18 cellular contexts compared by ENCODE assay signal in the genomic region with DNA sequence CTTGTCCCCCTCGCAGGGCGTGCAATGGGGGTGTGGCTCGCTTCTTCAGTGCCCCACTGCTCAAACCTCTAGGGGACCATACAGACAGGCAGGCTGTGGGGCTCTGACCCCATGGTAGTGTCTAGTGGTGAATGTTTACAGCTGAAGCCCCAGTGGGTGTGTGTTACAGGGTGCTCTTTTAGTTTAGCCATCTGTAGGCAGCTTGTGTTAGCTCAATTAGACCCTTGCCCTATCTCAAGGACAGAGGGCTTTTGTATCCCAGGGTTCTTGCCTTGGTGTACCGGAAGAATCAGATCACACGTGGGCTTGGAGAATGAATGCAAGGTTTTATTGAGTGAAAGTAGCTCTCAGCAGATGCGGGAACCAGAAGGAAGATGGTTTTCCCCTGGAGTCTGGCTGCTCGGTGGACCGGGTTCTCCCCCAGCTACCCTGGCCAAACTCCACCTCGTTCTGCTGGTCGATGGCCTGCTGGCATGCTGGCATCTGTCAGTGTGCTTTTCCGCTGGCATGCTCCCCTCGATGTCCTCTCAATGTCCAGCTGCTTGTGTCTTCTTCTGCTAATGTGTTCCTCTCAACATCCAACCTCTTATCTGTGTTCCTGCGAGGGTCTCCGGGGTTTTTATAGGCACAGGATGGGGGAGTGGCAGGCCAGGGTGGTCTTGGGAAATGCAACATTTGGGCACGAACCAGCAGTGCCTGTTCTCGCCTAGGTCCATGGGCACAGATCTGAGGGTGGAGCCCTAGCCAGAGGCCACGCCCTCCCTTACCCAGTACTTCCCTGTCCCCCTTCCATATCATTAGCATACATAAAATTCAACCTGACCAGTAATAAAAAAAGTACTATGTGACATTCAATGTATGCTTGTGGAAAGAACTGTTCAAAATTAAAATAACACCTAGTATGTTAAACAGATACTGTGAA. TPM values are rescaled to one million over a fixed set of nuclear protein-coding genes. Genes with fewer than 3 reads are reported as not detected.
DNase-seq lines count a peak whose midpoint lies in the region; ATAC-seq and TF ChIP-seq lines count a peak whose summit lies in the region.
"Had no signal": no experiment of that assay in that cellular context is flagged by ENCODE, and none has a peak within 500 bp of the region (broad histone marks: within the 10 kb centered on the region; RNA-seq: fewer than 3 reads in every experiment).

No MANE protein-coding gene starts in this region.

- no peak for TF ChIP-seq CTCF in PC-3 (conservative IDR thresholded peaks at IDR 0.05; ENCODE audit: low read depth, low read length)

- no peak overlapping the region for H3K27ac ChIP-seq in PC-3 (ENCODE audit: low read length)
- H3K27ac ChIP-seq: A549, SK-N-MC had no signal

- no peaks in the 10 kb centered on the region for H3K9me3 ChIP-seq in PC-3 (ENCODE audit: low read length)
- H3K9me3 ChIP-seq: A549 had no signal

- no peak for TF ChIP-seq POLR2A in erythroblast (IDR thresholded peaks at IDR 0.05; ENCODE audit: low read length)

- H3K9ac ChIP-seq in PC-3 (ENCODE audit: low read length), result no peak overlapping the region

- H3K79me2 ChIP-seq in PC-3 (ENCODE audit: low read length), result peaks cover 8% of the 10 kb centered on the region

- DNase-seq in activated naive CD8-positive, alpha-beta T cell treated with anti-CD3 and anti-CD28 coated beads, Interleukin-2, amount 50 U/mL, for 24 hours, result no peak
- DNase-seq in PC-3, result no peak
- peak; percentile 85 for DNase-seq in left lobe of liver (ENCODE audit: low spot score)
- peak; percentile 44 for DNase-seq in posterior vena cava (ENCODE audit: low spot score)
- DNase-seq in erythroblast (lab: John Stamatoyannopoulos, UW), result no peak
- DNase-seq in NCI-H1417 treated with DMSO at 0.1 percent for 48 hours (lab: John Stamatoyannopoulos, UW), result no peak
- DNase-seq: Calu3, DMS79, HCEC 1CT, IMR-90, NCI-H2029 treated with DMSO at 0.1 percent for 48 hours, NCI-H510A treated with DMSO at 0.1 percent for 48 hours had no signal

- H3K4me1 Mint-ChIP-seq in activated naive CD8-positive, alpha-beta T cell (ENCODE audit: low read depth), result peaks cover 9% of the 10 kb centered on the region
- peaks cover 13% of the 10 kb centered on the region for H3K4me1 Mint-ChIP-seq in activated naive CD8-positive, alpha-beta T cell treated with anti-CD3 and anti-CD28 coated beads, Interleukin-2, amount 50 U/mL, for 24 hours

- H3K36me3 Mint-ChIP-seq in activated naive CD8-positive, alpha-beta T cell, result peaks cover 4% of the 10 kb centered on the region
- H3K36me3 Mint-ChIP-seq in activated naive CD8-positive, alpha-beta T cell treated with anti-CD3 and anti-CD28 coated beads, Interleukin-2, amount 50 U/mL, for 24 hours (ENCODE audit: low read depth), result peaks cover 22% of the 10 kb centered on the region

- H3K27me3 ChIP-seq in PC-3 (ENCODE audit: low read length), result no peaks in the 10 kb centered on the region

- no peaks in the 10 kb centered on the region for H4K20me1 ChIP-seq in PC-3 (ENCODE audit: low read length)

- POLR2A ChIA-PET in PC-3 (lab: Charles Lee; ENCODE audit: unreplicated experiment), result no interaction called here

- CTCF ChIA-PET in PC-3 (lab: Charles Lee), result no interaction called here

- no peaks in the 10 kb centered on the region for H3K27me3 Mint-ChIP-seq in activated naive CD8-positive, alpha-beta T cell
- H3K27me3 Mint-ChIP-seq in activated naive CD8-positive, alpha-beta T cell treated with anti-CD3 and anti-CD28 coated beads, Interleukin-2, amount 50 U/mL, for 24 hours, result no peaks in the 10 kb centered on the region

- no TSS peak for BruUV-seq in PC-3 (replicated peaks; lab: Mats Ljungman, UMichigan)

- H3F3A ChIP-seq in PC-3 (ENCODE audit: low read length, unreplicated experiment), result peaks cover 8% of the 10 kb centered on the region

- peaks cover 4% of the 10 kb centered on the region for H3K4me1 ChIP-seq in PC-3 (ENCODE audit: insufficient read depth, low read length)

- no peak overlapping the region for H3K4me2 ChIP-seq in PC-3 (ENCODE audit: low read length)
- H3K4me2 ChIP-seq: A549 had no signal

- no peaks in the 10 kb centered on the region for H3K9me3 Mint-ChIP-seq in activated naive CD8-positive, alpha-beta T cell (ENCODE audit: low read depth)
- H3K9me3 Mint-ChIP-seq in activated naive CD8-positive, alpha-beta T cell treated with anti-CD3 and anti-CD28 coated beads, Interleukin-2, amount 50 U/mL, for 24 hours, result no peaks in the 10 kb centered on the region
- H3K9me3 Mint-ChIP-seq: CD14-positive monocyte had no signal

- no peak overlapping the region for H3K4me3 ChIP-seq in PC-3 (ENCODE audit: low read length)
- H3K4me3 ChIP-seq: A549, SK-N-MC had no signal

- peak overlapping the region; percentile 28 for H3K27ac Mint-ChIP-seq in activated naive CD8-positive, alpha-beta T cell
- H3K27ac Mint-ChIP-seq in activated naive CD8-positive, alpha-beta T cell treated with anti-CD3 and anti-CD28 coated beads, Interleukin-2, amount 50 U/mL, for 24 hours, result no peak overlapping the region

- no peak overlapping the region for H3K4me3 Mint-ChIP-seq in activated naive CD8-positive, alpha-beta T cell
- H3K4me3 Mint-ChIP-seq in activated naive CD8-positive, alpha-beta T cell treated with anti-CD3 and anti-CD28 coated beads, Interleukin-2, amount 50 U/mL, for 24 hours, result no peak overlapping the region
- H3K4me3 Mint-ChIP-seq: CD14-positive monocyte had no signal

- H3K9me2 ChIP-seq in PC-3 (replicated peaks; ENCODE audit: low read length), result no peaks in the 10 kb centered on the region

- ATAC-seq in activated naive CD8-positive, alpha-beta T cell treated with anti-CD3 and anti-CD28 coated beads, Interleukin-2, amount 50 U/mL, for 24 hours, result no peak
- ATAC-seq in PC-3 (peak; percentile 29; the same call in 1 of the 2 replicates), left lobe of liver (peak; percentile 92), GM21786 (IDR thresholded peaks at IDR 0.05; ENCODE audit: unreplicated experiment) (no peak)
- ATAC-seq: A549, Right ventricle myocardium inferior had no signal

- intact Hi-C loops in PC-3 (cut with micrococcal nuclease), result no loop called here
- intact Hi-C loops in posterior vena cava (cut with DNase I), result no loop called here

- no peak overlapping the region for H2AFZ ChIP-seq in PC-3 (ENCODE audit: low read length)

- peaks cover 11% of the 10 kb centered on the region; the same call in 1 of the 2 replicates for H3K36me3 ChIP-seq in PC-3 (ENCODE audit: low read depth, low read length)

RNA-seq across cellular contexts. Expression of a gene that starts 6.6 kb away (rescaled TPM):
- 114 and 133 TPM in 2 replicates for total RNA-seq in PC-3 (2014; rRNA removed)
- total RNA-seq in left lobe of liver, result 78.3 TPM
- total RNA-seq in posterior vena cava, result 10 to 100 TPM; 63.9 to 70.2 TPM

RNA-seq across cellular contexts. Expression of a gene that starts 7.0 kb away (rescaled TPM):
- total RNA-seq in PC-3 (2014; rRNA removed) (53.6 and 70.2 TPM in 2 replicates), left lobe of liver (52.2 TPM), posterior vena cava (10 to 100 TPM; 33.5 to 55.9 TPM)

RNA-seq across cellular contexts. Expression of a gene that starts 26.7 kb away (rescaled TPM):
- 219 TPM in 2 replicates for total RNA-seq in PC-3 (2014; rRNA removed)
- total RNA-seq in left lobe of liver, result 18.9 TPM
- 10 to 100 TPM; 46.1 to 50.5 TPM for total RNA-seq in posterior vena cava

RNA-seq across cellular contexts. Expression of a gene that starts 26.8 kb away (rescaled TPM):
- total RNA-seq in PC-3 (2014; rRNA removed) (59.7 and 67.8 TPM in 2 replicates), left lobe of liver (15.3 TPM), posterior vena cava (10 to 100 TPM; 63.8 to 78.1 TPM)

RNA-seq across cellular contexts. Expression of a gene that starts 58.2 kb away (rescaled TPM):
- total RNA-seq in PC-3 (2014; rRNA removed) (26.6 and 33.6 TPM in 2 replicates), left lobe of liver (16.6 TPM), posterior vena cava (10 to 100 TPM; 17.3 to 21.5 TPM)

Comparison
In these comparisons a context has a peak if more than half of its experiments do, and no peak if none do; other contexts are left out.
1. ATAC-seq: peak in PC-3 (single experiment) and left lobe of liver (single experiment); none in activated naive CD8-positive, alpha-beta T cell treated with anti-CD3 and anti-CD28 coated beads, Interleukin-2, amount 50 U/mL, for 24 hours (single experiment) and GM21786 (single experiment).
2. DNase-seq: peak in left lobe of liver (single experiment) and posterior vena cava (single experiment); none in activated naive CD8-positive, alpha-beta T cell treated with anti-CD3 and anti-CD28 coated beads, Interleukin-2, amount 50 U/mL, for 24 hours (single experiment), PC-3 (single experiment), erythroblast (0 of 2) and NCI-H1417 treated with DMSO at 0.1 percent for 48 hours (single experiment).